12 cellular contexts compared by ENCODE assay signal in the genomic region with DNA sequence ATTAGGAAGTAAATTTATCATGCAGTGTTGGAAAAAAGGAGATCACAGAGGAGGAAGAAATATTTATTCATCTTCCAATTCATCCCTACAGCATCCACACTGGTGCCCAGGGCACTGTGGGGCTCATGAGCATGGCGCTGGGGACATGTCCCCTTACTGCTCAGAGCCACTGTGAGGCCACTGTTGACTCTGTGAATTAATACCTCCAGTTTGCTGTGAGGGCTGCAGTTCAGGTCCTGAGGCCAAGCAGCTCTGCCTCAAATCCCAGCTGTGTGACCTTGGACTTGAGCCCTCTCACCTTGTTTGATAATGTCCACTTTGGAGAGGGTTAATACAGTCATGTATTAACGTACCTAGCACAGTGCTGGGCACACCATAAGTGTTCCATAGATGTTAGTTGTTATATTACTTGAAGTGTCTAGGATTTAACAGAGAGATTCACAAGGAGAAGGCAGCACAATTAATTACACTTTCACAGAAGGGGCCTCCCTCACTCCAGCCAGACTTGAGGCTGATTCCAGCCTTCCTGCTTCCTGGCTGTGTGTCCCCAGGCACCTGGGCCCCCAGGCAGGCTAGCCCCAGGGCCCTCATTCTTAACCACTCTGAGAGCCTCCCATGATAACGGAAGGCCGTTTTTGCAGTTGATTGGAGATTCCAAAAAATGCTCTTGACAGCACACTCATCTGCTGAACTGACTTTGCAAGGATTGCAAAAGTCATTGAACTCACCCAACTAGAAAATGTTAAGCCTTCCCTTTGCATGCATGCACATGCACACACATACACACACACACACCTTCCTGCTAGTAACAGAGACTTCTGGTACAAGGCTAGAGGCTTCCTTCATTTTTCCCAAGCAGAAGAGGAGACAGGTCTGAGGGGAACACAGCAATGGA. TPM values are rescaled to one million over a fixed set of nuclear protein-coding genes. Genes with fewer than 3 reads are reported as not detected.
DNase-seq lines count a peak whose midpoint lies in the region; ATAC-seq and TF ChIP-seq lines count a peak whose summit lies in the region.
"Had no signal": no experiment of that assay in that cellular context is flagged by ENCODE, and none has a peak within 500 bp of the region (broad histone marks: within the 10 kb centered on the region; RNA-seq: fewer than 3 reads in every experiment).

No MANE protein-coding gene starts in this region.

- no peak overlapping the region for H3K4me3 Mint-ChIP-seq in brain
- H3K4me3 Mint-ChIP-seq: naive B cell had no signal

- H3K79me2 ChIP-seq in MM.1S (ENCODE audit: low read length): no peaks in the 10 kb centered on the region

- peaks cover 36% of the 10 kb centered on the region for H3K4me1 Mint-ChIP-seq in brain
- H3K4me1 Mint-ChIP-seq: naive B cell had no signal

- H3K4me1 ChIP-seq in urinary bladder (ENCODE audit: insufficient read depth): no peaks in the 10 kb centered on the region
- no peaks in the 10 kb centered on the region for H3K4me1 ChIP-seq in MM.1S (ENCODE audit: low read length)

- H2AFZ ChIP-seq in MM.1S (ENCODE audit: low read length): no peak overlapping the region

- 71% methylated on average over 4 of the region's 4 CpGs for WGBS in urinary bladder

- peak; percentile 43 for ATAC-seq in activated naive CD4-positive, alpha-beta T cell treated with anti-CD3 and anti-CD28 coated beads, Interleukin-2, amount 50 U/mL, for 72 hours
- ATAC-seq in GM19452 (IDR thresholded peaks at IDR 0.05; ENCODE audit: unreplicated experiment) (no peak), HG02759 (IDR thresholded peaks at IDR 0.05; ENCODE audit: unreplicated experiment) (no peak)

- H3K9me3 ChIP-seq in MM.1S (replicated peaks; ENCODE audit: insufficient read depth, low read length): no peaks in the 10 kb centered on the region

- H3K36me3 ChIP-seq in kidney epithelial cell (ENCODE audit: control insufficient read depth, insufficient read depth, low read length) (no peaks in the 10 kb centered on the region), urinary bladder (ENCODE audit: insufficient read depth) (no peaks in the 10 kb centered on the region), MM.1S (replicated peaks; ENCODE audit: insufficient read depth, low read length) (no peaks in the 10 kb centered on the region)

- DNase-seq in activated naive CD4-positive, alpha-beta T cell treated with anti-CD3 and anti-CD28 coated beads, Interleukin-2, amount 50 U/mL, for 72 hours (ENCODE audit: low spot score in 2 of 2): no peak
- DNase-seq in activated naive CD4-positive, alpha-beta T cell treated with anti-CD3 and anti-CD28 coated beads, Interleukin-2, amount 50 U/mL, for 16 hours: no peak
- DNase-seq in kidney epithelial cell (ENCODE audit: low read depth): peak; percentile 31
- no peak for DNase-seq in MM.1S
- DNase-seq: AML-193; naive B cell; NCI-H510A treated with DMSO at 0.1 percent for 48 hours; stimulated activated naive CD4-positive, alpha-beta T cell had no signal

- no peaks in the 10 kb centered on the region for H4K20me1 ChIP-seq in MM.1S (ENCODE audit: insufficient read depth, low read length)

- no peaks in the 10 kb centered on the region for H3K9me2 ChIP-seq in MM.1S (replicated peaks; ENCODE audit: insufficient read depth, low read length)

- H3K9ac ChIP-seq in MM.1S (ENCODE audit: low read length): no peak overlapping the region

- TF ChIP-seq CTCF in brain (conservative IDR thresholded peaks at IDR 0.05): no peak
- TF ChIP-seq CTCF in kidney epithelial cell (IDR thresholded peaks at IDR 0.05; ENCODE audit: insufficient read depth, low read length, poor library complexity, severe bottlenecking): no peak
- no peak for TF ChIP-seq CTCF in MM.1S (IDR thresholded peaks at IDR 0.05; ENCODE audit: low read length)

- H3K27me3 Mint-ChIP-seq in brain: peaks cover 3% of the 10 kb centered on the region
- H3K27me3 Mint-ChIP-seq: naive B cell had no signal

- H3K9me3 Mint-ChIP-seq in activated naive CD4-positive, alpha-beta T cell treated with anti-CD3 and anti-CD28 coated beads, Interleukin-2, amount 50 U/mL, for 72 hours: no peaks in the 10 kb centered on the region
- H3K9me3 Mint-ChIP-seq in brain: no peaks in the 10 kb centered on the region

- no peaks in the 10 kb centered on the region for H3F3A ChIP-seq in MM.1S (ENCODE audit: insufficient read depth, low read length)

- H3K36me3 Mint-ChIP-seq in activated naive CD4-positive, alpha-beta T cell treated with anti-CD3 and anti-CD28 coated beads, Interleukin-2, amount 50 U/mL, for 72 hours: peaks cover 15 to 19% of the 10 kb centered on the region in 2 donors
- H3K36me3 Mint-ChIP-seq in brain: peaks cover 47% of the 10 kb centered on the region

- H3K27me3 ChIP-seq in kidney epithelial cell (ENCODE audit: control insufficient read depth, insufficient read depth, low read length): no peaks in the 10 kb centered on the region
- H3K27me3 ChIP-seq in MM.1S (replicated peaks; ENCODE audit: insufficient read depth, low read length): no peaks in the 10 kb centered on the region

- H3K4me3 ChIP-seq in kidney epithelial cell (ENCODE audit: low read depth, low read length) (no peak overlapping the region), urinary bladder (ENCODE audit: low read depth, low read length) (no peak overlapping the region), MM.1S (ENCODE audit: low read length) (no peak overlapping the region)

- peak overlapping the region in 1 of 2 donors; percentile 52 for H3K27ac Mint-ChIP-seq in activated naive CD4-positive, alpha-beta T cell treated with anti-CD3 and anti-CD28 coated beads, Interleukin-2, amount 50 U/mL, for 72 hours
- peak overlapping the region in 3 of 5 experiments; percentile 61 to 91 (median 70) for H3K27ac Mint-ChIP-seq in brain
- H3K27ac Mint-ChIP-seq: naive B cell had no signal

- no peak overlapping the region for H3K4me2 ChIP-seq in MM.1S (ENCODE audit: low read depth, low read length)

- peak overlapping the region; percentile 26 for H3K27ac ChIP-seq in urinary bladder (ENCODE audit: low read depth)
- no peak overlapping the region for H3K27ac ChIP-seq in MM.1S (ENCODE audit: low read length)

RNA-seq across cellular contexts. Expression of gene KATNIP, which starts 29.4 kb away (rescaled TPM):
- total RNA-seq in activated naive CD4-positive, alpha-beta T cell treated with anti-CD3 and anti-CD28 coated beads, Interleukin-2, amount 50 U/mL, for 72 hours: 10 to 100 TPM; 15.0 to 18.3 TPM
- polyA plus RNA-seq in brain (ENCODE audit: insufficient read depth, low read depth, low replicate concordance) (13.5 TPM), urinary bladder (9.4 TPM)
- total RNA-seq in kidney epithelial cell (20.4 and 24.4 TPM in 2 replicates), urinary bladder (15.2 TPM)

RNA-seq across cellular contexts. Expression of gene GTF3C1, which starts 29.6 kb away (rescaled TPM):
- total RNA-seq in activated naive CD4-positive, alpha-beta T cell treated with anti-CD3 and anti-CD28 coated beads, Interleukin-2, amount 50 U/mL, for 72 hours: 10 to 100 TPM; 53.3 to 70.0 TPM
- 111 TPM for polyA plus RNA-seq in brain (ENCODE audit: insufficient read depth, low read depth, low replicate concordance)
- total RNA-seq in kidney epithelial cell: 81.6 and 89.7 TPM in 2 replicates
- 55.5 TPM for total RNA-seq in urinary bladder
- 43.4 TPM for polyA plus RNA-seq in urinary bladder

Comparison
In these comparisons a context has a peak if more than half of its experiments do, and no peak if none do; other contexts are left out.
1. ATAC-seq: peak in activated naive CD4-positive, alpha-beta T cell treated with anti-CD3 and anti-CD28 coated beads, Interleukin-2, amount 50 U/mL, for 72 hours (2 of 2); none in GM19452 (single experiment) and HG02759 (single experiment).